28 cellular contexts compared by ENCODE assay signal in the genomic region with DNA sequence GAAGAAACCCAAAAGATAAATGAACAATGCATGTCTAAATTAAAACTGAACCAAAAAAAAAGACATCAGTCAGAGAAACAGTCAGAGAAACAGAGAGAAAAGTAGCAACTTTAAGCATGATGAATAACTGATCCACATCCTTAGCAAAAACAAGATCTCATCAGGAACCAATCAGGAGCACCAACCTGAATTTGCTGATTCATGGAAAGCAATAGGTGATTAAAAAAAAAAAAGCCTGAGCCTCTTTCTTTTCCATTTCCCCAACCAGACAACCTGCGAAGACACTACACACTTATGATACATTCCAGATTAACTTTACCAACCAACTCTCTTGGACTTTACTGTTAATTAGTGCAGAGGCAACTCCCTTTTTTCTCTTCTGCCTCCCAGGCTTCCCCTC.
"Had no signal": no experiment of that assay in that cellular context is flagged by ENCODE, and none has a peak within 500 bp of the region (broad histone marks: within the 10 kb centered on the region; RNA-seq: fewer than 3 reads in every experiment).

No MANE protein-coding gene starts in this region.

- H3K9ac ChIP-seq: neural progenitor cell, parathyroid adenoma had no signal

- H3K4me3 ChIP-seq: neural progenitor cell, ovary, psoas muscle, sigmoid colon, stomach, thoracic aorta, thyroid gland, tibial nerve, upper lobe of left lung, vagina had no signal

- H3K9me3 ChIP-seq: ovary, psoas muscle, stomach, thoracic aorta, thyroid gland, tibial nerve, upper lobe of left lung, vagina had no signal

- FAIRE-seq: small intestine, urothelium cell line had no signal

- H3K36me3 ChIP-seq: neural progenitor cell, ovary, sigmoid colon, stomach, thoracic aorta, thyroid gland, tibial nerve, upper lobe of left lung, vagina had no signal

- H3K36me3 Mint-ChIP-seq: natural killer cell; neural progenitor cell; stimulated activated effector memory CD8-positive, alpha-beta T cell treated with anti-CD3 and anti-CD28 coated beads, Interleukin-12 subunit alpha, Interleukin-12 subunit beta, amount 100 ng/mL, for 72 hours; stimulated activated naive B cell treated with anti-CD40 and anti-IgM and Interleukin-4, amounts not matched to agents 10 μg/mL and 1 μg/mL and 100 μg/mL, for 72 hours had no signal

- H3K4me1 Mint-ChIP-seq: natural killer cell; nephron; neural progenitor cell; stimulated activated effector memory CD8-positive, alpha-beta T cell treated with anti-CD3 and anti-CD28 coated beads, Interleukin-12 subunit alpha, Interleukin-12 subunit beta, amount 100 ng/mL, for 72 hours; stimulated activated naive B cell treated with anti-CD40 and anti-IgM and Interleukin-4, amounts not matched to agents 10 μg/mL and 1 μg/mL and 100 μg/mL, for 72 hours had no signal

- H3K27ac Mint-ChIP-seq: natural killer cell; neural progenitor cell; progenitor cell of endocrine pancreas; stimulated activated effector memory CD8-positive, alpha-beta T cell treated with anti-CD3 and anti-CD28 coated beads, Interleukin-12 subunit alpha, Interleukin-12 subunit beta, amount 100 ng/mL, for 72 hours; stimulated activated naive B cell treated with anti-CD40 and anti-IgM and Interleukin-4, amounts not matched to agents 10 μg/mL and 1 μg/mL and 100 μg/mL, for 72 hours; stimulated activated naive CD8-positive, alpha-beta T cell treated with anti-CD3 and anti-CD28 coated beads, Interleukin-15, Interleukin-2, amounts not matched to agents 100 ng/mL and 50 ng/mL, for 24 hours had no signal

- DNase-seq: natural killer cell; occipital lobe; ovary; posterior cingulate gyrus; psoas muscle; right cardiac atrium; sigmoid colon; small intestine; stimulated activated CD4-positive, alpha-beta T cell treated with anti-CD3 and anti-CD28 coated beads, Interleukin-15, amount 100 ng/mL, for 24 hours; stimulated activated CD4-positive, alpha-beta T cell treated with anti-CD3 and anti-CD28 coated beads, Interleukin-2, amount 100 ng/mL, for 24 hours; stimulated activated CD4-positive, alpha-beta T cell treated with anti-CD3 and anti-CD28 coated beads, Interleukin-2, amount 100 ng/mL, for 48 hours; stimulated activated CD4-positive, alpha-beta T cell treated with anti-CD3 and anti-CD28 coated beads, Interleukin-4, amount 100 ng/mL, for 24 hours; stimulated activated naive B cell treated with anti-CD40 and anti-IgM and Interleukin-4, amounts not matched to agents 10 μg/mL and 1 μg/mL and 100 μg/mL, for 72 hours; stimulated activated naive CD4-positive, alpha-beta T cell treated with Interleukin-2 at 50 U/mL for 16 hours; stomach; thyroid gland; trophoblast cell; upper lobe of left lung had no signal

- H3K27me3 Mint-ChIP-seq: stimulated activated naive B cell treated with anti-CD40 and anti-IgM and Interleukin-4, amounts not matched to agents 10 μg/mL and 1 μg/mL and 100 μg/mL, for 72 hours; stimulated activated naive CD8-positive, alpha-beta T cell treated with anti-CD3 and anti-CD28 coated beads, Interleukin-15, Interleukin-2, amounts not matched to agents 100 ng/mL and 50 ng/mL, for 24 hours had no signal

- H3K27me3 ChIP-seq: neural progenitor cell, ovary, sigmoid colon, stomach, thyroid gland, tibial nerve, upper lobe of left lung, vagina had no signal

- ATAC-seq: natural killer cell; psoas muscle; right cardiac atrium; stimulated activated effector memory CD8-positive, alpha-beta T cell treated with anti-CD3 and anti-CD28 coated beads, Interleukin-12 subunit alpha, Interleukin-12 subunit beta, amount 100 ng/mL, for 72 hours; stimulated activated naive B cell treated with anti-CD40 and anti-IgM and Interleukin-4, amounts not matched to agents 10 μg/mL and 1 μg/mL and 100 μg/mL, for 72 hours had no signal

- H3K27ac ChIP-seq: neural progenitor cell, ovary, parathyroid adenoma, psoas muscle, sigmoid colon, stomach, thoracic aorta, thyroid gland, tibial nerve, upper lobe of left lung, vagina had no signal

- H3K4me2 ChIP-seq: neural progenitor cell had no signal

- H2AFZ ChIP-seq: neural progenitor cell, parathyroid adenoma had no signal

- H3K4me1 ChIP-seq: neural progenitor cell, parathyroid adenoma, psoas muscle, sigmoid colon, stomach, thyroid gland, tibial nerve, upper lobe of left lung, vagina had no signal

- H3K79me2 ChIP-seq: parathyroid adenoma had no signal

- H3K4me3 Mint-ChIP-seq: natural killer cell; nephron; neural progenitor cell; stimulated activated effector memory CD8-positive, alpha-beta T cell treated with anti-CD3 and anti-CD28 coated beads, Interleukin-12 subunit alpha, Interleukin-12 subunit beta, amount 100 ng/mL, for 72 hours; stimulated activated naive B cell treated with anti-CD40 and anti-IgM and Interleukin-4, amounts not matched to agents 10 μg/mL and 1 μg/mL and 100 μg/mL, for 72 hours; stimulated activated naive CD8-positive, alpha-beta T cell treated with anti-CD3 and anti-CD28 coated beads, Interleukin-15, Interleukin-2, amounts not matched to agents 100 ng/mL and 50 ng/mL, for 24 hours had no signal
